ENCODE assay signal across 18 cellular contexts in the genomic region with DNA sequence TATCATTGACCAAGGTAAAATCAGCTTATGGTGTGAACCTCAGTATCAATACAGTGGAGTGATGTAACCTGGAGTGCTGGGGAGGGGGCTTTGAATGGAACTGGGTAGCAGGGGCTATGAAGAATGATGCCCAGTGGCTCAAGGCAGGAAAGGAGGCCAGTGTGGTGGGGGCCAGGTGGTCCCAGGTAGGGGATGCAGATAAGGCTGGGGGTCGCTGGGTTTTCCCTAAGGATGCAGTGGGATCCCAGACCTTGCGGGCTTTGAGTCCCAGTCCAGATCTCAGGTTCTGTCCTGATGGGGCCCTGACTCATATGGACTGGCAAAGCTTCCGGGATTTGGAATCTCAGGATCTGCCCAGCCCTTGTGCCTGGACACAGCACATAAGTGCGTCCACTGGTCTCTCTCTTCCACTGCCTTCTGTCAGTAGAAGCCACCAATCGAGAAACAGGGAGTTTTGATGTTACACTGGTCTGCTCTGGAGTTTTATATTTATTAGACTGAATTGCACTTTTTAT. TPM values are rescaled to one million over a fixed set of nuclear protein-coding genes. Genes with fewer than 3 reads are reported as not detected.
DNase-seq lines count a peak whose midpoint lies in the region; ATAC-seq and TF ChIP-seq lines count a peak whose summit lies in the region.
"Had no signal": no experiment of that assay in that cellular context is flagged by ENCODE, and none has a peak within 500 bp of the region (broad histone marks: within the 10 kb centered on the region; RNA-seq: fewer than 3 reads in every experiment).

No MANE protein-coding gene starts in this region.

- no peak for DNase-seq in activated CD4-positive, alpha-beta T cell treated with anti-CD3 and anti-CD28 coated beads for 36 hours
- no peak for DNase-seq in activated CD4-positive, alpha-beta T cell treated with anti-CD3 and anti-CD28 coated beads, Interleukin-2, amount 50 U/mL, for 48 hours
- DNase-seq in activated CD4-positive, alpha-beta memory T cell treated with anti-CD3 and anti-CD28 coated beads for 36 hours: no peak
- DNase-seq in esophagus squamous epithelium (lab: John Stamatoyannopoulos, UW) (no peak), PC-9 (no peak)
- DNase-seq: C1 segment of cervical spinal cord, GM23248, left ventricle myocardium superior, MG63, NCI-H187 treated with DMSO at 0.1 percent for 48 hours, NCI-H446 treated with DMSO at 0.1 percent for 48 hours, tibial artery had no signal

- H3K36me3 ChIP-seq in esophagus squamous epithelium: peaks cover 28 to 99% (median 51%) of the 10 kb centered on the region in 3 donors
- no peaks in the 10 kb centered on the region for H3K36me3 ChIP-seq in PC-9 (ENCODE audit: low read depth)

- peaks cover 26% of the 10 kb centered on the region for H3K36me3 Mint-ChIP-seq in activated CD4-positive, alpha-beta T cell treated with anti-CD3 and anti-CD28 coated beads for 36 hours (ENCODE audit: low read depth)
- H3K36me3 Mint-ChIP-seq in activated CD4-positive, alpha-beta memory T cell treated with anti-CD3 and anti-CD28 coated beads for 36 hours: peaks cover 14% of the 10 kb centered on the region

- H3K9me2 ChIP-seq in PC-9 (ENCODE audit: insufficient read depth): no peaks in the 10 kb centered on the region

- H3K27ac ChIP-seq in esophagus squamous epithelium: peak overlapping the region in 3 of 4 donors; percentile 4 to 49 (median 44)
- peak overlapping the region in 14 of 21 experiments; percentile 9 to 88 (median 58) for H3K27ac ChIP-seq in skin epidermis
- H3K27ac ChIP-seq in PC-9: no peak overlapping the region
- H3K27ac ChIP-seq: GM23248, SJSA1, tibial artery had no signal

- no peaks in the 10 kb centered on the region for H3K79me2 ChIP-seq in PC-9 (ENCODE audit: low read depth)

- CTCF ChIA-PET in activated CD4-positive, alpha-beta T cell treated with anti-CD3 and anti-CD28 coated beads for 36 hours (lab: Charles Lee): interaction anchor here (0.7 to 2.7 kb wide), 7 partner anchors 21 to 93 kb away, joined by 3 to 14 read pairs (median 4); no protein-coding TSS in a partner anchor
- CTCF ChIA-PET in activated CD4-positive, alpha-beta memory T cell treated with anti-CD3 and anti-CD28 coated beads for 36 hours (lab: Charles Lee): interaction anchor here (1.1 to 1.2 kb wide), 4 partner anchors 35 to 115 kb away, joined by 3 to 4 read pairs (median 4); no protein-coding TSS in a partner anchor
- CTCF ChIA-PET in PC-9 (lab: Charles Lee): no interaction called here

- H3K9me3 Mint-ChIP-seq in activated CD4-positive, alpha-beta T cell treated with anti-CD3 and anti-CD28 coated beads for 36 hours (ENCODE audit: low read depth): no peaks in the 10 kb centered on the region
- H3K9me3 Mint-ChIP-seq in activated CD4-positive, alpha-beta memory T cell treated with anti-CD3 and anti-CD28 coated beads for 36 hours: no peaks in the 10 kb centered on the region

- WGBS in esophagus squamous epithelium, 2 donors: 93 to 94% methylated on average over 5 of the region's 5 CpGs

- no peak for ATAC-seq in activated CD4-positive, alpha-beta T cell treated with anti-CD3 and anti-CD28 coated beads for 36 hours
- ATAC-seq in GM19463 (IDR thresholded peaks at IDR 0.05; ENCODE audit: unreplicated experiment) (no peak), GM19328 (IDR thresholded peaks at IDR 0.05; ENCODE audit: unreplicated experiment) (no peak)
- ATAC-seq: left ventricle myocardium superior, right cardiac atrium had no signal

- H3K27me3 ChIP-seq in esophagus squamous epithelium (no peaks in the 10 kb centered on the region), PC-9 (ENCODE audit: insufficient read depth, low read depth) (no peaks in the 10 kb centered on the region)
- H3K27me3 ChIP-seq: MG63, SJSA1, tibial artery had no signal

- no peaks in the 10 kb centered on the region for H3F3A ChIP-seq in PC-9 (ENCODE audit: insufficient read depth, low read depth)

- H3K4me1 ChIP-seq in esophagus squamous epithelium: no peaks in the 10 kb centered on the region
- no peaks in the 10 kb centered on the region for H3K4me1 ChIP-seq in PC-9 (replicated peaks; ENCODE audit: insufficient read depth)
- H3K4me1 ChIP-seq: SJSA1, tibial artery had no signal

- no TSS peak for BruUV-seq in PC-9 (replicated peaks; lab: Mats Ljungman, UMichigan)

- TF ChIP-seq CTCF in esophagus squamous epithelium (IDR thresholded peaks at IDR 0.05) (no peak), PC-9 (conservative IDR thresholded peaks at IDR 0.05) (no peak)

- H3K4me3 ChIP-seq in esophagus squamous epithelium: no peak overlapping the region
- H3K4me3 ChIP-seq in skin epidermis: no peak overlapping the region
- H3K4me3 ChIP-seq in PC-9: no peak overlapping the region
- H3K4me3 ChIP-seq: GM23248, MG63, SJSA1, tibial artery had no signal

- H3K4me2 ChIP-seq in PC-9: no peak overlapping the region

- POLR2A ChIA-PET in activated CD4-positive, alpha-beta T cell treated with anti-CD3 and anti-CD28 coated beads for 36 hours (lab: Charles Lee): no interaction called here
- POLR2A ChIA-PET in activated CD4-positive, alpha-beta memory T cell treated with anti-CD3 and anti-CD28 coated beads for 36 hours (lab: Charles Lee): interaction anchor here (2.3 kb wide), 1 partner anchor 85 kb away, joined by 5 read pairs; no protein-coding TSS in a partner anchor
- POLR2A ChIA-PET in PC-9 (lab: Charles Lee; ENCODE audit: unreplicated experiment): no interaction called here

- H3K9me3 ChIP-seq in esophagus squamous epithelium (no peaks in the 10 kb centered on the region), PC-9 (ENCODE audit: insufficient read depth, low read depth) (no peaks in the 10 kb centered on the region)
- H3K9me3 ChIP-seq: MG63, SJSA1, tibial artery had no signal

- H3K4me1 Mint-ChIP-seq in activated CD4-positive, alpha-beta T cell treated with anti-CD3 and anti-CD28 coated beads for 36 hours: peaks cover 62% of the 10 kb centered on the region
- peaks cover 39% of the 10 kb centered on the region for H3K4me1 Mint-ChIP-seq in activated CD4-positive, alpha-beta memory T cell treated with anti-CD3 and anti-CD28 coated beads for 36 hours (ENCODE audit: low read depth)

- H4K20me1 ChIP-seq in PC-9 (ENCODE audit: insufficient read depth): no peaks in the 10 kb centered on the region

- no peak for TF ChIP-seq POLR2A in esophagus squamous epithelium (IDR thresholded peaks at IDR 0.05)

- intact Hi-C loops in activated CD4-positive, alpha-beta T cell treated with anti-CD3 and anti-CD28 coated beads for 36 hours (cut with DNase I, micrococcal nuclease): no loop called here
- intact Hi-C loops in activated CD4-positive, alpha-beta memory T cell treated with anti-CD3 and anti-CD28 coated beads for 36 hours (cut with micrococcal nuclease): no loop called here
- intact Hi-C loops in esophagus squamous epithelium (cut with DNase I) (no loop called here), PC-9 (cut with micrococcal nuclease; ENCODE audit: unreplicated experiment) (no loop called here)

- peak overlapping the region; percentile 77 for H3K27ac Mint-ChIP-seq in activated CD4-positive, alpha-beta T cell treated with anti-CD3 and anti-CD28 coated beads for 36 hours
- peak overlapping the region; percentile 55 for H3K27ac Mint-ChIP-seq in activated CD4-positive, alpha-beta memory T cell treated with anti-CD3 and anti-CD28 coated beads for 36 hours

- H3K4me3 Mint-ChIP-seq in activated CD4-positive, alpha-beta T cell treated with anti-CD3 and anti-CD28 coated beads for 36 hours: no peak overlapping the region
- H3K4me3 Mint-ChIP-seq in activated CD4-positive, alpha-beta memory T cell treated with anti-CD3 and anti-CD28 coated beads for 36 hours: no peak overlapping the region

- no peak overlapping the region for H2AFZ ChIP-seq in PC-9
- H2AFZ ChIP-seq: GM23248 had no signal

- H3K27me3 Mint-ChIP-seq in activated CD4-positive, alpha-beta T cell treated with anti-CD3 and anti-CD28 coated beads for 36 hours: no peaks in the 10 kb centered on the region
- H3K27me3 Mint-ChIP-seq in activated CD4-positive, alpha-beta memory T cell treated with anti-CD3 and anti-CD28 coated beads for 36 hours: no peaks in the 10 kb centered on the region

RNA-seq across cellular contexts. Expression of a gene that starts 52.0 kb away (rescaled TPM):
- total RNA-seq in activated CD4-positive, alpha-beta T cell treated with anti-CD3 and anti-CD28 coated beads for 36 hours: not detected
- not detected for total RNA-seq in activated CD4-positive, alpha-beta memory T cell treated with anti-CD3 and anti-CD28 coated beads for 36 hours
- total RNA-seq in esophagus squamous epithelium (10 to 100 TPM in 1 of 4 donors, 1 to 10 TPM in 1, under 1 TPM in 1, not detected in 1; 0.57 to 14.7 (median 8.2) TPM), PC-9 (2021) (not detected in 2 replicates)
- total RNA-seq: A172, GM23248, SJSA1 had no signal
